ENCODE assay signal across 8 cellular contexts in genomic region chr21:15729674-15730483, GRCh38. TPM values are rescaled to one million over a fixed set of nuclear protein-coding genes. Genes with fewer than 3 reads are reported as not detected.
A peak's percentile ranks its signal among the peaks of the same experiment; 100 is the strongest.
DNase-seq lines count a peak whose midpoint lies in the region; ATAC-seq and TF ChIP-seq lines count a peak whose summit lies in the region.

A gene with protein sequence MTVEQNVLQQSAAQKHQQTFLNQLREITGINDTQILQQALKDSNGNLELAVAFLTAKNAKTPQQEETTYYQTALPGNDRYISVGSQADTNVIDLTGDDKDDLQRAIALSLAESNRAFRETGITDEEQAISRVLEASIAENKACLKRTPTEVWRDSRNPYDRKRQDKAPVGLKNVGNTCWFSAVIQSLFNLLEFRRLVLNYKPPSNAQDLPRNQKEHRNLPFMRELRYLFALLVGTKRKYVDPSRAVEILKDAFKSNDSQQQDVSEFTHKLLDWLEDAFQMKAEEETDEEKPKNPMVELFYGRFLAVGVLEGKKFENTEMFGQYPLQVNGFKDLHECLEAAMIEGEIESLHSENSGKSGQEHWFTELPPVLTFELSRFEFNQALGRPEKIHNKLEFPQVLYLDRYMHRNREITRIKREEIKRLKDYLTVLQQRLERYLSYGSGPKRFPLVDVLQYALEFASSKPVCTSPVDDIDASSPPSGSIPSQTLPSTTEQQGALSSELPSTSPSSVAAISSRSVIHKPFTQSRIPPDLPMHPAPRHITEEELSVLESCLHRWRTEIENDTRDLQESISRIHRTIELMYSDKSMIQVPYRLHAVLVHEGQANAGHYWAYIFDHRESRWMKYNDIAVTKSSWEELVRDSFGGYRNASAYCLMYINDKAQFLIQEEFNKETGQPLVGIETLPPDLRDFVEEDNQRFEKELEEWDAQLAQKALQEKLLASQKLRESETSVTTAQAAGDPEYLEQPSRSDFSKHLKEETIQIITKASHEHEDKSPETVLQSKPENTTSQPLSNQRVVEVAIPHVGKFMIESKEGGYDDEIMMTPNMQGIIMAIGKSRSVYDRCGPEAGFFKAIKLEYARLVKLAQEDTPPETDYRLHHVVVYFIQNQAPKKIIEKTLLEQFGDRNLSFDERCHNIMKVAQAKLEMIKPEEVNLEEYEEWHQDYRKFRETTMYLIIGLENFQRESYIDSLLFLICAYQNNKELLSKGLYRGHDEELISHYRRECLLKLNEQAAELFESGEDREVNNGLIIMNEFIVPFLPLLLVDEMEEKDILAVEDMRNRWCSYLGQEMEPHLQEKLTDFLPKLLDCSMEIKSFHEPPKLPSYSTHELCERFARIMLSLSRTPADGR (plus strand): TSS chr21:15729982. CDS start chr21:15730394, 412 bp downstream.

- peak within 1 kb of the TSS; percentile 89 for H3K27ac ChIP-seq in angular gyrus (ENCODE audit: low read depth, low read length)
- peak within 1 kb of the TSS; percentile 98 for H3K27ac ChIP-seq in right cardiac atrium (ENCODE audit: low read length)
- H3K27ac ChIP-seq in rectal smooth muscle tissue (ENCODE audit: low read depth, low read length), result peak within 1 kb of the TSS; percentile 87
- H3K27ac ChIP-seq in vagina, result peak within 1 kb of the TSS; percentile 88

- H3K27me3 ChIP-seq in right cardiac atrium (ENCODE audit: control insufficient read depth, insufficient read depth) (no peaks in the 10 kb centered on the region), rectal smooth muscle tissue (ENCODE audit: control insufficient read depth, insufficient read depth, low read length) (no peaks in the 10 kb centered on the region), vagina (no peaks in the 10 kb centered on the region)

- H3K9me3 ChIP-seq in right cardiac atrium (ENCODE audit: control insufficient read depth, low read length), result no peaks in the 10 kb centered on the region
- H3K9me3 ChIP-seq in vagina, result no peaks in the 10 kb centered on the region

- under 1% methylated on average over 123 of the region's 123 CpGs for whole genome bisulfite sequencing in right cardiac atrium

- H3K4me1 ChIP-seq in right cardiac atrium (ENCODE audit: control insufficient read depth, insufficient read depth, low read length) (peaks cover 2% of the 10 kb centered on the region), rectal smooth muscle tissue (ENCODE audit: control insufficient read depth, insufficient read depth, low read length) (peaks cover 7% of the 10 kb centered on the region), vagina (peaks cover 37% of the 10 kb centered on the region)

- in situ Hi-C loops in GM13976 (cut with MboI; ENCODE audit: low sequenced_read_pairs, unreplicated experiment), result no loop called here

- TF ChIP-seq POLR2A in vagina (IDR thresholded peaks at IDR 0.05), result peak; percentile 32 to 82

- H3K9ac ChIP-seq in rectal smooth muscle tissue (ENCODE audit: low read length), result peak within 1 kb of the TSS; percentile 69

- intact Hi-C loops in T-helper 2 cell treated with Interferon-gamma antibody and Interleukin-4, amounts not matched to agents 100 ng/mL and 5 ng/mL, for 36 hours (cut with micrococcal nuclease), result loop anchor here (2.0 to 10.0 kb wide), 9 partner anchors 37 to 1882 kb away; partner anchors contain the start of genes BTG3 and SAMSN1
- intact Hi-C loops in right cardiac atrium (cut with DNase I), result loop anchor here in 1 of 4 donors (10.0 kb wide), 1 partner anchor 95 kb away; no protein-coding TSS in a partner anchor
- intact Hi-C loops in vagina (cut with DNase I), result no loop called here

- peak; percentile 73 for TF ChIP-seq CTCF in GM13976 (IDR thresholded peaks at IDR 0.05; ENCODE audit: borderline replicate concordance, control extremely low read depth, extremely low read depth, insufficient read depth, missing control alignments)
- no peak for TF ChIP-seq CTCF in vagina (IDR thresholded peaks at IDR 0.05)

- H3K4me3 ChIP-seq in right cardiac atrium (ENCODE audit: low read length) (peak within 1 kb of the TSS; percentile 92), rectal smooth muscle tissue (ENCODE audit: low read length) (peak within 1 kb of the TSS; percentile 83), vagina (peak within 1 kb of the TSS; percentile 76 to 87)

- DNase-seq in GM13976 (ENCODE audit: low spot score) (peak; percentile 95), NCI-H146 (lab: John Stamatoyannopoulos, UW) (peak; percentile 58), right cardiac atrium (peak; percentile 92 to 98 (median 97)), vagina (ENCODE audit: extremely low spot score in 2 of 2) (peak in 1 of 2 donors; percentile 92)

- no peaks in the 10 kb centered on the region for H3K36me3 ChIP-seq in rectal smooth muscle tissue (ENCODE audit: control insufficient read depth, insufficient read depth, low read length)
- H3K36me3 ChIP-seq in vagina, result no peaks in the 10 kb centered on the region

- ATAC-seq in HG02798 (IDR thresholded peaks at IDR 0.05; ENCODE audit: poor library complexity, unreplicated experiment), result peak; percentile 82
- peak; percentile 99 for ATAC-seq in right cardiac atrium

RNA-seq across cellular contexts. Expression of the gene that starts here (rescaled TPM):
- 43.4 and 44.1 TPM in 2 replicates for total RNA-seq in T-helper 2 cell treated with Interferon-gamma antibody and Interleukin-4, amounts not matched to agents 100 ng/mL and 5 ng/mL, for 36 hours
- total RNA-seq in right cardiac atrium (10 to 100 TPM; 45.4 to 60.6 (median 50.1) TPM), vagina (39.0 TPM)
- polyA plus RNA-seq in right cardiac atrium, result 31.5 TPM
